In genomic region chr1:72280714-72281113, GRCh38 we compare ENCODE assay signal across 1 cellular context.
TF ChIP-seq lines count a peak whose summit lies in the region.

No MANE protein-coding gene starts in this region.

TF ChIP-seq in GM23338, 12 proteins besides CTCF, POLR2A, EP300 and RAD21 (continued from another document):
- TF ChIP-seq ZNF462 (CRISPR knock-in tag; IDR thresholded peaks at IDR 0.05) (no peak), ZNF331 (CRISPR knock-in tag; IDR thresholded peaks at IDR 0.05; ENCODE audit: low read depth) (no peak)
